ENCODE assay signal across 3 cellular contexts in genomic region chr20:62482970-62483369, GRCh38.
A peak's percentile ranks its signal among the peaks of the same experiment; 100 is the strongest.
TF ChIP-seq lines count a peak whose summit lies in the region.

No MANE protein-coding gene starts in this region.

TF ChIP-seq in HEK293, 187 proteins besides CTCF, POLR2A, EP300 and RAD21 (continues in another document):
- TF ChIP-seq YY1 (tag by site-specific recombination; IDR thresholded peaks at IDR 0.05), result no peak
- no peak for TF ChIP-seq ZNF692 (tag by site-specific recombination; IDR thresholded peaks at IDR 0.05)
- TF ChIP-seq ATF2 (tag by site-specific recombination; IDR thresholded peaks at IDR 0.05; ENCODE audit: low read depth), result no peak
- TF ChIP-seq ZNF394 (tag by site-specific recombination; IDR thresholded peaks at IDR 0.05; ENCODE audit: borderline replicate concordance), result peak; percentile 15; the same call in 1 of the 2 replicates
- no peak for TF ChIP-seq PATZ1 (tag by site-specific recombination; IDR thresholded peaks at IDR 0.05)
- TF ChIP-seq BCL6B (tag by site-specific recombination; IDR thresholded peaks at IDR 0.05), result no peak

TF ChIP-seq in WTC11, 78 proteins besides CTCF, POLR2A, EP300 and RAD21 (continues in another document):
- TF ChIP-seq NR1H2 (CRISPR knock-in tag; IDR thresholded peaks at IDR 0.05) (no peak), AFF4 (CRISPR knock-in tag; IDR thresholded peaks at IDR 0.05; ENCODE audit: borderline replicate concordance) (no peak), RELA (CRISPR knock-in tag; IDR thresholded peaks at IDR 0.05; ENCODE audit: borderline replicate concordance) (no peak), E2F1 (CRISPR knock-in tag; IDR thresholded peaks at IDR 0.05) (no peak), GRHL2 (CRISPR knock-in tag; IDR thresholded peaks at IDR 0.05; ENCODE audit: insufficient replicate concordance, severe bottlenecking) (no peak), GABPB1 (CRISPR knock-in tag; IDR thresholded peaks at IDR 0.05) (no peak), NR2C2 (CRISPR knock-in tag; IDR thresholded peaks at IDR 0.05) (no peak), KAT7 (CRISPR knock-in tag; IDR thresholded peaks at IDR 0.05; ENCODE audit: borderline replicate concordance) (no peak), ZBTB43 (CRISPR knock-in tag; IDR thresholded peaks at IDR 0.05) (no peak), ATF2 (CRISPR knock-in tag; IDR thresholded peaks at IDR 0.05; ENCODE audit: borderline replicate concordance, low read depth) (no peak), ATF6 (CRISPR knock-in tag; IDR thresholded peaks at IDR 0.05) (no peak), ZNF121 (CRISPR knock-in tag; IDR thresholded peaks at IDR 0.05) (no peak), MXD4 (CRISPR knock-in tag; IDR thresholded peaks at IDR 0.05; ENCODE audit: borderline replicate concordance) (no peak), CREB1 (CRISPR knock-in tag; IDR thresholded peaks at IDR 0.05) (no peak), ZNF219 (CRISPR knock-in tag; IDR thresholded peaks at IDR 0.05; ENCODE audit: borderline replicate concordance) (no peak)

TF ChIP-seq in HepG2, 621 proteins besides CTCF, POLR2A, EP300 and RAD21:
- TF ChIP-seq ZBTB42 (CRISPR knock-in tag; IDR thresholded peaks at IDR 0.05) (no peak), ZNF280D (CRISPR knock-in tag; IDR thresholded peaks at IDR 0.05) (no peak), E2F5 (CRISPR knock-in tag; conservative IDR thresholded peaks at IDR 0.05) (0 out of 2 replicates have a peak, but pooled peaks have one; percentile 28)
